ENCODE assay signal across 8 cellular contexts in genomic region chr9:127942152-127943010, GRCh38. TPM values are rescaled to one million over a fixed set of nuclear protein-coding genes. Genes with fewer than 3 reads are reported as not detected.
DNase-seq lines count a peak whose midpoint lies in the region; ATAC-seq and TF ChIP-seq lines count a peak whose summit lies in the region.

No MANE protein-coding gene starts in this region.

- peaks cover 32% of the 10 kb centered on the region for H3K4me1 Mint-ChIP-seq in activated naive CD8-positive, alpha-beta T cell treated with anti-CD3 and anti-CD28 coated beads for 36 hours

- peaks cover 0 to 23% (median 13%) of the 10 kb centered on the region in 11 experiments; a peak in 14 of 22 replicates for H3K36me3 ChIP-seq in BLaER1 treated with 17β-estradiol and CSF1 and Interleukin-3, amounts not matched to agents 10 nM and 100 nM
- H3K36me3 ChIP-seq in OCI-LY3 (replicated peaks; ENCODE audit: low read depth, low read length) = peaks cover 10% of the 10 kb centered on the region
- peaks cover 13% of the 10 kb centered on the region for H3K36me3 ChIP-seq in cardiac muscle cell

- ATAC-seq in GM21423 (IDR thresholded peaks at IDR 0.05; ENCODE audit: unreplicated experiment) (no peak), GM21381 (IDR thresholded peaks at IDR 0.05; ENCODE audit: unreplicated experiment) (no peak)

- H3K27me3 Mint-ChIP-seq in activated naive CD8-positive, alpha-beta T cell treated with anti-CD3 and anti-CD28 coated beads for 36 hours = peaks cover 4% of the 10 kb centered on the region

- no peak overlapping the region for H3K4me3 Mint-ChIP-seq in activated naive CD8-positive, alpha-beta T cell treated with anti-CD3 and anti-CD28 coated beads for 36 hours

- H3K36me3 Mint-ChIP-seq in activated naive CD8-positive, alpha-beta T cell treated with anti-CD3 and anti-CD28 coated beads for 36 hours = peaks cover 15% of the 10 kb centered on the region

- peak overlapping the region in 6 of 11 experiments; percentile 19 to 84 (median 64); a peak in 9 of 22 replicates for H3K4me2 ChIP-seq in BLaER1 treated with 17β-estradiol and CSF1 and Interleukin-3, amounts not matched to agents 10 nM and 100 nM
- H3K4me2 ChIP-seq in OCI-LY3 (ENCODE audit: low read length) = no peak overlapping the region

- peak overlapping the region in 2 of 11 experiments; percentile 68 to 72; a peak in 1 of 22 replicates for H3K27ac ChIP-seq in BLaER1 treated with 17β-estradiol and CSF1 and Interleukin-3, amounts not matched to agents 10 nM and 100 nM
- H3K27ac ChIP-seq in OCI-LY3 (ENCODE audit: low read length) (no peak overlapping the region), cardiac muscle cell (no peak overlapping the region)

- TF ChIP-seq CTCF in OCI-LY3 (IDR thresholded peaks at IDR 0.05; ENCODE audit: low read depth, low read length) (peak; percentile 91), cardiac muscle cell (IDR thresholded peaks at IDR 0.05; ENCODE audit: low read depth, low read length) (peak; percentile 89)

- H3K9me3 ChIP-seq in BLaER1 treated with 17β-estradiol and CSF1 and Interleukin-3, amounts not matched to agents 10 nM and 100 nM (replicated peaks in 1 of 11) = no peaks in the 10 kb centered on the region
- H3K9me3 ChIP-seq in OCI-LY3 (ENCODE audit: insufficient read depth, low read length) (no peaks in the 10 kb centered on the region), cardiac muscle cell (ENCODE audit: low read depth) (no peaks in the 10 kb centered on the region)

- DNase-seq in H4 (ENCODE audit: low spot score) (peak; percentile 59), cardiac muscle cell (ENCODE audit: low read depth in 1 of 2, low spot score in 1 of 2) (peak; percentile 71 to 81), posterior cingulate gyrus (peak in 9 of 10 donors; percentile 55 to 96 (median 71))
- DNase-seq in activated naive CD8-positive, alpha-beta T cell treated with anti-CD3 and anti-CD28 coated beads for 36 hours = peak; percentile 58

- no peaks in the 10 kb centered on the region for H3K9me3 Mint-ChIP-seq in activated naive CD8-positive, alpha-beta T cell treated with anti-CD3 and anti-CD28 coated beads for 36 hours

- peak overlapping the region; percentile 66 for H3K27ac Mint-ChIP-seq in activated naive CD8-positive, alpha-beta T cell treated with anti-CD3 and anti-CD28 coated beads for 36 hours

- no peak overlapping the region for H2AFZ ChIP-seq in OCI-LY3 (ENCODE audit: low read depth, low read length)

- H3K9ac ChIP-seq in BLaER1 treated with 17β-estradiol and CSF1 and Interleukin-3, amounts not matched to agents 10 nM and 100 nM = peak overlapping the region in 5 of 11 experiments; percentile 5 to 48 (median 21); a peak in 4 of 22 replicates
- H3K9ac ChIP-seq in OCI-LY3 (ENCODE audit: low read length) = no peak overlapping the region

- H3K27me3 ChIP-seq in BLaER1 treated with 17β-estradiol and CSF1 and Interleukin-3, amounts not matched to agents 10 nM and 100 nM = no peaks in the 10 kb centered on the region
- no peaks in the 10 kb centered on the region for H3K27me3 ChIP-seq in OCI-LY3 (ENCODE audit: low read depth, low read length)
- no peaks in the 10 kb centered on the region for H3K27me3 ChIP-seq in cardiac muscle cell

- peaks cover 0 to 38% (median 0%) of the 10 kb centered on the region in 11 experiments; a peak in 8 of 22 replicates for H4K20me1 ChIP-seq in BLaER1 treated with 17β-estradiol and CSF1 and Interleukin-3, amounts not matched to agents 10 nM and 100 nM
- H4K20me1 ChIP-seq in OCI-LY3 (ENCODE audit: insufficient read depth, low read length) = no peaks in the 10 kb centered on the region

- peaks cover 14 to 44% (median 35%) of the 10 kb centered on the region in 10 experiments for H3K4me1 ChIP-seq in BLaER1 treated with 17β-estradiol and CSF1 and Interleukin-3, amounts not matched to agents 10 nM and 100 nM
- H3K4me1 ChIP-seq in OCI-LY3 (ENCODE audit: low read length) (peaks cover 22% of the 10 kb centered on the region), cardiac muscle cell (ENCODE audit: low read depth) (peaks cover 4% of the 10 kb centered on the region)

- no peak overlapping the region for H3K4me3 ChIP-seq in BLaER1 treated with 17β-estradiol and CSF1 and Interleukin-3, amounts not matched to agents 10 nM and 100 nM
- H3K4me3 ChIP-seq in OCI-LY3 (ENCODE audit: low read length) (no peak overlapping the region), cardiac muscle cell (no peak overlapping the region)

- peaks cover 1% of the 10 kb centered on the region; the same call in 1 of the 2 replicates for H3K79me2 ChIP-seq in OCI-LY3 (ENCODE audit: low read length)

- intact Hi-C loops in posterior cingulate gyrus (cut with DNase I) = loop anchor here (1.0 to 10.0 kb wide), 3 partner anchors 93 to 182 kb away; partner anchors contain the start of gene PTGES2

RNA-seq across cellular contexts. Expression of gene DPM2, which starts 4.7 kb away (rescaled TPM):
- total RNA-seq in H4 (2014; rRNA removed; shearing (Covaris generic)) = 31.1 and 35.4 TPM in 2 replicates
- total RNA-seq in activated naive CD8-positive, alpha-beta T cell treated with anti-CD3 and anti-CD28 coated beads for 36 hours = 10 to 100 TPM; 55.4 to 57.6 TPM
- total RNA-seq in cardiac muscle cell = 26.1 and 35.6 TPM in 2 replicates
- 54.2 and 70.7 TPM in 2 replicates for polyA plus RNA-seq in cardiac muscle cell

RNA-seq across cellular contexts. Expression of gene PIP5KL1, which starts 11.8 kb away (rescaled TPM):
- 0.95 and 2.6 TPM in 2 replicates for total RNA-seq in H4 (2014; rRNA removed; shearing (Covaris generic))
- total RNA-seq in activated naive CD8-positive, alpha-beta T cell treated with anti-CD3 and anti-CD28 coated beads for 36 hours = 1 to 10 TPM; 2.3 to 3.2 TPM
- total RNA-seq in cardiac muscle cell = 0.89 and 1.7 TPM in 2 replicates
- 3.4 and 3.5 TPM in 2 replicates for polyA plus RNA-seq in cardiac muscle cell

RNA-seq across cellular contexts. Expression of gene ST6GALNAC4, which starts 25.5 kb away (rescaled TPM):
- 5.2 and 12.8 TPM in 2 replicates for total RNA-seq in H4 (2014; rRNA removed; shearing (Covaris generic))
- total RNA-seq in activated naive CD8-positive, alpha-beta T cell treated with anti-CD3 and anti-CD28 coated beads for 36 hours = 10 to 100 TPM; 45.3 to 51.2 TPM
- total RNA-seq in cardiac muscle cell = 66.2 and 119 TPM in 2 replicates
- 48.8 and 71.4 TPM in 2 replicates for polyA plus RNA-seq in cardiac muscle cell

RNA-seq across cellular contexts. Expression of gene EEIG1, which starts 38.4 kb away (rescaled TPM):
- 7.6 and 10.6 TPM in 2 replicates for total RNA-seq in H4 (2014; rRNA removed; shearing (Covaris generic))
- total RNA-seq in activated naive CD8-positive, alpha-beta T cell treated with anti-CD3 and anti-CD28 coated beads for 36 hours = 10 to 100 TPM; 77.2 to 83.8 TPM
- total RNA-seq in cardiac muscle cell = 20.9 and 25.6 TPM in 2 replicates
- polyA plus RNA-seq in cardiac muscle cell = 26.6 and 32.5 TPM in 2 replicates

RNA-seq across cellular contexts. Expression of gene ST6GALNAC6, which starts 43.0 kb away (rescaled TPM):
- 12.4 and 14.8 TPM in 2 replicates for total RNA-seq in H4 (2014; rRNA removed; shearing (Covaris generic))
- 10 to 100 TPM; 44.5 to 45.1 TPM for total RNA-seq in activated naive CD8-positive, alpha-beta T cell treated with anti-CD3 and anti-CD28 coated beads for 36 hours
- 49.4 and 73.4 TPM in 2 replicates for total RNA-seq in cardiac muscle cell
- polyA plus RNA-seq in cardiac muscle cell = 53.0 and 85.2 TPM in 2 replicates
